1 cellular context compared by ENCODE assay signal in the genomic region with DNA sequence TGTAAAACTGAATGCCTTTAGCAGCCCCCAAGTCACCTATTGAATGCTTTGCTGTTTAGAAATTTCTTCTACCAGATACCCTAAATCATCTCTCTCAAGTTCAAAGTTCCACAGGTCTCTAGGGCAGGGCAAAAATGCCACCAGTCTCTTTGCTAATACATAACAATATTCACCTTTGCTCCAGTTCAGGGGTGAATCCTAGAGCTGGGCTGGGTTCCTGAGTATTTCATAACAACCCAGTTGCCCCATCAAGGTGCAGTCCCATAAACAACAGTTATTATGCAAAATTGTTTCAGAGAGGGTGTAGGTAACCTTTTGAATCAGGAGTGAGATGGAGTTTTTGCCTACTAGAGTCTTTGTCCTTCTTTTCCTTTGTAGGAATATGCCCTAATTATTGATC.
TF ChIP-seq lines count a peak whose summit lies in the region.

No MANE protein-coding gene starts in this region.

TF ChIP-seq in HepG2, 621 proteins besides CTCF, POLR2A, EP300 and RAD21 (continued from another document):
- TF ChIP-seq NCOA2 (CRISPR knock-in tag; IDR thresholded peaks at IDR 0.05) (peak; percentile 13; the same call in 1 of the 2 replicates), NR2F6 (IDR thresholded peaks at IDR 0.05) (no peak), NR2F6 (CRISPR knock-in tag; IDR thresholded peaks at IDR 0.05) (0 out of 2 replicates have a peak, but pooled peaks have one; percentile 31), SKI (IDR thresholded peaks at IDR 0.05; ENCODE audit: partially characterized antibody) (peak; percentile 81), PPARG (CRISPR knock-in tag; conservative IDR thresholded peaks at IDR 0.05) (peak; percentile 93), RXRB (CRISPR knock-in tag; IDR thresholded peaks at IDR 0.05; ENCODE audit: borderline replicate concordance) (peak; percentile 79), HNF4G (IDR thresholded peaks at IDR 0.05; ENCODE audit: borderline replicate concordance, low read depth, low read length) (peak; percentile 35; the same call in 1 of the 2 replicates), HNF4G (CRISPR knock-in tag; IDR thresholded peaks at IDR 0.05; ENCODE audit: borderline replicate concordance, low read depth) (no peak), FOXP1 (IDR thresholded peaks at IDR 0.05) (no peak), FOXP1 (CRISPR knock-in tag; IDR thresholded peaks at IDR 0.05) (peak; percentile 45; the same call in 1 of the 2 replicates), PAXIP1 (CRISPR knock-in tag; conservative IDR thresholded peaks at IDR 0.05) (0 out of 2 replicates have a peak, but pooled peaks have one; percentile 43), HNF4A (CRISPR knock-in tag; IDR thresholded peaks at IDR 0.05) (peak; percentile 80), MATR3 (CRISPR knock-in tag; IDR thresholded peaks at IDR 0.05) (no peak), ZNF260 (CRISPR knock-in tag; IDR thresholded peaks at IDR 0.05; ENCODE audit: borderline replicate concordance, low read depth) (no peak), FOSL1 (CRISPR knock-in tag; IDR thresholded peaks at IDR 0.05; ENCODE audit: borderline replicate concordance) (no peak)
- TF ChIP-seq, protein P1, sequence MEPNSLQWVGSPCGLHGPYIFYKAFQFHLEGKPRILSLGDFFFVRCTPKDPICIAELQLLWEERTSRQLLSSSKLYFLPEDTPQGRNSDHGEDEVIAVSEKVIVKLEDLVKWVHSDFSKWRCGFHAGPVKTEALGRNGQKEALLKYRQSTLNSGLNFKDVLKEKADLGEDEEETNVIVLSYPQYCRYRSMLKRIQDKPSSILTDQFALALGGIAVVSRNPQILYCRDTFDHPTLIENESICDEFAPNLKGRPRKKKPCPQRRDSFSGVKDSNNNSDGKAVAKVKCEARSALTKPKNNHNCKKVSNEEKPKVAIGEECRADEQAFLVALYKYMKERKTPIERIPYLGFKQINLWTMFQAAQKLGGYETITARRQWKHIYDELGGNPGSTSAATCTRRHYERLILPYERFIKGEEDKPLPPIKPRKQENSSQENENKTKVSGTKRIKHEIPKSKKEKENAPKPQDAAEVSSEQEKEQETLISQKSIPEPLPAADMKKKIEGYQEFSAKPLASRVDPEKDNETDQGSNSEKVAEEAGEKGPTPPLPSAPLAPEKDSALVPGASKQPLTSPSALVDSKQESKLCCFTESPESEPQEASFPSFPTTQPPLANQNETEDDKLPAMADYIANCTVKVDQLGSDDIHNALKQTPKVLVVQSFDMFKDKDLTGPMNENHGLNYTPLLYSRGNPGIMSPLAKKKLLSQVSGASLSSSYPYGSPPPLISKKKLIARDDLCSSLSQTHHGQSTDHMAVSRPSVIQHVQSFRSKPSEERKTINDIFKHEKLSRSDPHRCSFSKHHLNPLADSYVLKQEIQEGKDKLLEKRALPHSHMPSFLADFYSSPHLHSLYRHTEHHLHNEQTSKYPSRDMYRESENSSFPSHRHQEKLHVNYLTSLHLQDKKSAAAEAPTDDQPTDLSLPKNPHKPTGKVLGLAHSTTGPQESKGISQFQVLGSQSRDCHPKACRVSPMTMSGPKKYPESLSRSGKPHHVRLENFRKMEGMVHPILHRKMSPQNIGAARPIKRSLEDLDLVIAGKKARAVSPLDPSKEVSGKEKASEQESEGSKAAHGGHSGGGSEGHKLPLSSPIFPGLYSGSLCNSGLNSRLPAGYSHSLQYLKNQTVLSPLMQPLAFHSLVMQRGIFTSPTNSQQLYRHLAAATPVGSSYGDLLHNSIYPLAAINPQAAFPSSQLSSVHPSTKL (CRISPR knock-in tag; IDR thresholded peaks at IDR 0.05): peak; percentile 31
- TF ChIP-seq, protein P2, sequence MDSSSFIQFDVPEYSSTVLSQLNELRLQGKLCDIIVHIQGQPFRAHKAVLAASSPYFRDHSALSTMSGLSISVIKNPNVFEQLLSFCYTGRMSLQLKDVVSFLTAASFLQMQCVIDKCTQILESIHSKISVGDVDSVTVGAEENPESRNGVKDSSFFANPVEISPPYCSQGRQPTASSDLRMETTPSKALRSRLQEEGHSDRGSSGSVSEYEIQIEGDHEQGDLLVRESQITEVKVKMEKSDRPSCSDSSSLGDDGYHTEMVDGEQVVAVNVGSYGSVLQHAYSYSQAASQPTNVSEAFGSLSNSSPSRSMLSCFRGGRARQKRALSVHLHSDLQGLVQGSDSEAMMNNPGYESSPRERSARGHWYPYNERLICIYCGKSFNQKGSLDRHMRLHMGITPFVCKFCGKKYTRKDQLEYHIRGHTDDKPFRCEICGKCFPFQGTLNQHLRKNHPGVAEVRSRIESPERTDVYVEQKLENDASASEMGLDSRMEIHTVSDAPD (CRISPR knock-in tag; IDR thresholded peaks at IDR 0.05): no peak
